Comparison of ENCODE assay signal across 8 cellular contexts in genomic region chr10:62373639-62373994, GRCh38. TPM values are rescaled to one million over a fixed set of nuclear protein-coding genes. Genes with fewer than 3 reads are reported as not detected.
DNase-seq lines count a peak whose midpoint lies in the region; TF ChIP-seq lines count a peak whose summit lies in the region.

No MANE protein-coding gene starts in this region.

- WGBS in esophagus, 2 donors = 25 to 28% methylated on average over 8 of the region's 8 CpGs

- H3K36me3 Mint-ChIP-seq in CD14-positive monocyte = no peaks in the 10 kb centered on the region

- DNase-seq in CD14-positive monocyte (ENCODE audit: low spot score) (no peak), SJCRH30 (peak in 1 of 2 experiments; percentile 31), NCI-H2196 (lab: John Stamatoyannopoulos, UW; ENCODE audit: unreplicated experiment) (no peak), medulla oblongata (ENCODE audit: extremely low spot score) (no peak), NCI-H2171 (lab: John Stamatoyannopoulos, UW) (no peak), NK-92 (lab: John Stamatoyannopoulos, UW; ENCODE audit: unreplicated experiment) (no peak)

- H3K36me3 ChIP-seq in SJCRH30 (no peaks in the 10 kb centered on the region), esophagus (ENCODE audit: control insufficient read depth in 2 of 2, insufficient read depth in 2 of 2, low read length in 1 of 2) (no peaks in the 10 kb centered on the region), neuron (ENCODE audit: insufficient read depth, low read length) (no peaks in the 10 kb centered on the region)

- H3K4me3 ChIP-seq in SJCRH30 (peak overlapping the region; percentile 63), esophagus (ENCODE audit: low read depth in 1 of 2, low read length in 2 of 2) (peak overlapping the region; percentile 35 to 38), neuron (ENCODE audit: low read length) (peak overlapping the region; percentile 77)

- TF ChIP-seq CTCF in CD14-positive monocyte (IDR thresholded peaks at IDR 0.05) = no peak

- H3K9me3 ChIP-seq in SJCRH30 (replicated peaks) (no peaks in the 10 kb centered on the region), esophagus (ENCODE audit: control insufficient read depth in 2 of 2, insufficient read depth in 1 of 2, low read depth in 1 of 2, low read length in 1 of 2) (no peaks in the 10 kb centered on the region), neuron (ENCODE audit: low read length) (no peaks in the 10 kb centered on the region)

- H3K4me1 Mint-ChIP-seq in CD14-positive monocyte = peaks cover 10% of the 10 kb centered on the region

- H3K27ac ChIP-seq in SJCRH30 = no peak overlapping the region
- no peak overlapping the region for H3K27ac ChIP-seq in esophagus (ENCODE audit: low read depth in 2 of 2, low read length in 1 of 2)

- H3K9me3 Mint-ChIP-seq in CD14-positive monocyte = peaks cover 0 to 16% (median 7%) of the 10 kb centered on the region in 7 donors

- H2AFZ ChIP-seq in neuron (ENCODE audit: low read depth, low read length) = peak overlapping the region; percentile 99

- H3K4me3 Mint-ChIP-seq in CD14-positive monocyte = peak overlapping the region; percentile 70 to 88

- H3K27ac Mint-ChIP-seq in CD14-positive monocyte = no peak overlapping the region

- H3K27me3 Mint-ChIP-seq in CD14-positive monocyte (ENCODE audit: low read depth in 3 of 3) = peaks cover 41 to 48% (median 41%) of the 10 kb centered on the region in 3 donors

- H3K27me3 ChIP-seq in SJCRH30 (no peaks in the 10 kb centered on the region), esophagus (ENCODE audit: control insufficient read depth in 1 of 2, insufficient read depth in 2 of 2, low read length in 2 of 2) (no peaks in the 10 kb centered on the region), neuron (ENCODE audit: insufficient read depth, low read length) (peaks cover 32% of the 10 kb centered on the region)

- intact Hi-C loops in CD14-positive monocyte (cut with micrococcal nuclease) = no loop called here

- H3K4me1 ChIP-seq in SJCRH30 (no peaks in the 10 kb centered on the region), esophagus (ENCODE audit: control insufficient read depth in 2 of 2, insufficient read depth in 2 of 2, low read length in 1 of 2) (peaks cover 0 to 4% of the 10 kb centered on the region in 2 donors), neuron (ENCODE audit: insufficient read depth, low read length) (peaks cover 10% of the 10 kb centered on the region)

RNA-seq across cellular contexts. Expression of gene ZNF365, which starts 0.6 kb away (rescaled TPM):
- polyA plus RNA-seq in CD14-positive monocyte (not detected), esophagus (10 to 100 TPM in 1 of 2 donors, 1 to 10 TPM in 1; 4.4 to 14.0 TPM)
- total RNA-seq in SJCRH30 (2014; rRNA removed; shearing (Covaris generic)) = 0.89 and 1.2 TPM in 2 replicates

Comparison
In these comparisons a context has a peak if more than half of its experiments do, and no peak if none do; other contexts are left out.
1. RNA of gene ZNF365, which starts 0.6 kb away (polyA plus RNA-seq): 4.4 to 14.0 TPM in esophagus; not detected in CD14-positive monocyte; every median in the first group is over 4 times any median in the second.
2. Peak in every context shown above with its lines, with median percentiles within 50 percentile points of each other: H3K4me3 ChIP-seq.